ENCODE assay signal across 25 cellular contexts in the genomic region with DNA sequence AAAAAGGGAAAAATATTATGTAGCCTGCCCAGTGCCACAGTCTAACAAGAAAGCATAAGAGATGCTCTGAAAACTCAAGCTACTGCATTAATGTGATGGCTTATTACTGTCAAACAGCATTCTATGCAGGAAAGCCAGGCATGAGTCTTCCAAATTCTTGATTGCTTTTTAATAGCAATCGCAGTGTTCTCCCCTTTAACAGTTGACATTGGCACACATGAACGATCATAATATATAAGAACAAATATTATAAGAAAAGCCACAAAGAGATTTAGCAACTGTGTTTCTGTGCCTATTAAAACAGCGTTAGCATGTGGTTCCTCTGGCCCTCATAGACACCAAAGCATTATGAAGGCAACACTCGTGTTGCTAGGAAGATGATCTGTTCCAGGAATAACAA.
"Had no signal": no experiment of that assay in that cellular context is flagged by ENCODE, and none has a peak within 500 bp of the region (broad histone marks: within the 10 kb centered on the region; RNA-seq: fewer than 3 reads in every experiment).

No MANE protein-coding gene starts in this region.

- ATAC-seq: natural killer cell; right cardiac atrium; stimulated activated naive B cell treated with anti-CD40 and anti-IgM and Interleukin-4, amounts not matched to agents 10 μg/mL and 1 μg/mL and 100 μg/mL, for 72 hours; stimulated activated naive CD8-positive, alpha-beta T cell treated with anti-CD3 and anti-CD28 coated beads, Interleukin-15, Interleukin-2, amounts not matched to agents 100 U/mL and 50 U/mL, for 24 hours; upper lobe of right lung had no signal

- FAIRE-seq: urothelium cell line had no signal

- H3K9me3 Mint-ChIP-seq: natural killer cell had no signal

- H3K4me3 ChIP-seq: hepatocyte, left ventricle myocardium inferior, lung, ovary, skin epidermis, stomach, testis, thyroid gland, transverse colon, upper lobe of right lung had no signal

- DNase-seq: left ventricle myocardium inferior; mesendoderm; naive B cell; natural killer cell; nephron progenitor cell; ovary; retina; right cardiac atrium; stimulated activated CD4-positive, alpha-beta T cell treated with anti-CD3 and anti-CD28 coated beads, Interleukin-12 subunit alpha, Interleukin-12 subunit beta, amount 100 ng/mL, for 4 hours; stimulated activated CD4-positive, alpha-beta T cell treated with anti-CD3 and anti-CD28 coated beads, Interleukin-15, amount 100 ng/mL, for 24 hours; stimulated activated CD4-positive, alpha-beta T cell treated with anti-CD3 and anti-CD28 coated beads, Interleukin-2, amount 100 ng/mL, for 24 hours; stimulated activated CD4-positive, alpha-beta T cell treated with anti-CD3 and anti-CD28 coated beads, Interleukin-4, amount 100 ng/mL, for 1 hour; stimulated activated naive B cell treated with anti-CD40 and anti-IgM and Interleukin-4, amounts not matched to agents 10 μg/mL and 1 μg/mL and 100 μg/mL, for 72 hours; stimulated activated naive CD8-positive, alpha-beta T cell treated with anti-CD3 and anti-CD28 coated beads, Interleukin-15, Interleukin-2, amounts not matched to agents 100 U/mL and 50 U/mL, for 24 hours; stomach; testis; transverse colon; upper lobe of right lung had no signal

- H3K4me3 Mint-ChIP-seq: mesothelial cell of epicardium; naive B cell; natural killer cell; nephron progenitor cell; stimulated activated naive B cell treated with anti-CD40 and anti-IgM and Interleukin-4, amounts not matched to agents 10 μg/mL and 1 μg/mL and 100 μg/mL, for 72 hours had no signal

- H3K27ac Mint-ChIP-seq: mesothelial cell of epicardium; naive B cell; natural killer cell; nephron progenitor cell; progenitor cell of endocrine pancreas; stimulated activated naive B cell treated with anti-CD40 and anti-IgM and Interleukin-4, amounts not matched to agents 10 μg/mL and 1 μg/mL and 100 μg/mL, for 72 hours had no signal

- H3K36me3 Mint-ChIP-seq: mesothelial cell of epicardium; natural killer cell; stimulated activated naive B cell treated with anti-CD40 and anti-IgM and Interleukin-4, amounts not matched to agents 10 μg/mL and 1 μg/mL and 100 μg/mL, for 72 hours had no signal

- H3K27ac ChIP-seq: hepatocyte, left ventricle myocardium inferior, ovary, skin epidermis, stomach, testis, transverse colon, upper lobe of right lung had no signal

- H3K27me3 ChIP-seq: hepatocyte, ovary, testis, thyroid gland, transverse colon, upper lobe of right lung had no signal

- H3K4me1 Mint-ChIP-seq: stimulated activated naive B cell treated with anti-CD40 and anti-IgM and Interleukin-4, amounts not matched to agents 10 μg/mL and 1 μg/mL and 100 μg/mL, for 72 hours had no signal

- H3K4me1 ChIP-seq: testis, transverse colon, upper lobe of right lung had no signal

- H3K9me3 ChIP-seq: ovary, testis, thyroid gland had no signal

- H3K36me3 ChIP-seq: left ventricle myocardium inferior, ovary, stomach, thyroid gland, transverse colon, upper lobe of right lung had no signal
